In the genomic region with DNA sequence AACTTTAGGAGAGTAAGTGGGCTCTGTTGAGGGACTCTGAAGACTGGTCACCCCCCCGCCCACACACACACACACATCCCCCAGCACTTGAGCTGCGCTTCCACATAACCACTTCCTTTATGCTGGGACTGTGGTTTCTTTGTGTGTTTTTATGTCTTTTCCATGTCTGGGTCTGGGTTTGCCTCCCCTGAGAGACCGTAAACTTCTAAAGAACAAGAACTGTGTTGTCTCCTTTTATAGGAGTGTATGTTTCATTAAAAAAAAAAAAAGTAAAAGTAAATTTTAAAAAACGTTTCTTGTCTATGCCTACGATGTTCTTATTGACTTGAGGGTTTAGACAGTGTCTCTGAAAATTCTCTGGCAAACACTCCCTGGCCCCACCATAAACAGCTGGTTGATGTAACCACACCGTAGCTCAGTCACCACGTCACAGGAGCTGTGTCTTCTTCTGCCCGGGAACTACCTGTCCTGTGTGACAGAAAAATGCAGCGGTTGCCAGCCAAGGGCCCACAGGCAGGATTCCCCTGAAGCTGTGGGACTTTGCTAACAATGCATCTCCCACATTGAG, we compare ENCODE assay signal across 8 cellular contexts.
A peak's percentile ranks its signal among the peaks of the same experiment; 100 is the strongest.
DNase-seq lines count a peak whose midpoint lies in the region; ATAC-seq and TF ChIP-seq lines count a peak whose summit lies in the region.

No MANE protein-coding gene starts in this region.

- no peak overlapping the region for H3K27ac ChIP-seq in H9 (ENCODE audit: insufficient read length, low read depth, low read length)
- H3K27ac ChIP-seq in OCI-LY7 (ENCODE audit: low read depth, low read length, poor library complexity, severe bottlenecking) = no peak overlapping the region
- peak overlapping the region; percentile 74 to 81 (median 75) for H3K27ac ChIP-seq in esophagus muscularis mucosa (replicated peaks in 1 of 4)
- H3K27ac ChIP-seq in uterus = peak overlapping the region; percentile 5 to 7

- H3T11ph ChIP-seq in H9 (ENCODE audit: low read length) = no peak overlapping the region

- no peak overlapping the region for H3K4me3 Mint-ChIP-seq in H9

- H3K9me3 ChIP-seq in H9 (ENCODE audit: control insufficient read depth, low read depth, low read length) = no peaks in the 10 kb centered on the region
- H3K9me3 ChIP-seq in OCI-LY7 (ENCODE audit: low read length) = no peaks in the 10 kb centered on the region
- H3K9me3 ChIP-seq in esophagus muscularis mucosa = no peaks in the 10 kb centered on the region
- no peaks in the 10 kb centered on the region for H3K9me3 ChIP-seq in uterus

- no peaks in the 10 kb centered on the region for H3K27me3 Mint-ChIP-seq in H9 (ENCODE audit: low read depth)

- intact Hi-C loops in OCI-LY7 (cut with micrococcal nuclease; ENCODE audit: unreplicated experiment) = no loop called here
- intact Hi-C loops in esophagus muscularis mucosa (cut with DNase I) = no loop called here
- intact Hi-C loops in uterus (cut with DNase I; ENCODE audit: low total_unique reads) = no loop called here

- no peak overlapping the region for H3K18ac ChIP-seq in H9 (ENCODE audit: insufficient read length, low read depth, low read length)

- H3K4me3 ChIP-seq in OCI-LY7 (ENCODE audit: low read depth, low read length, poor library complexity, severe bottlenecking) (no peak overlapping the region), esophagus muscularis mucosa (peak overlapping the region in 1 of 4 donors; percentile 19), uterus (no peak overlapping the region)

- H3K23ac ChIP-seq in H9 (ENCODE audit: insufficient read length, low read depth, low read length) = no peak overlapping the region

- H3K36me3 Mint-ChIP-seq in H9 (ENCODE audit: insufficient read depth in 1 of 3, low read depth in 3 of 3) = no peaks in the 10 kb centered on the region

- H3K9me3 Mint-ChIP-seq in H9 = no peaks in the 10 kb centered on the region

- H3K9me2 ChIP-seq in OCI-LY7 (ENCODE audit: insufficient read depth, low read length) = no peaks in the 10 kb centered on the region

- H3K4ac ChIP-seq in H9 (ENCODE audit: low read depth, low read length) = no peak overlapping the region

- no peak overlapping the region for H2AFZ ChIP-seq in H9 (ENCODE audit: low read length)
- no peak overlapping the region for H2AFZ ChIP-seq in OCI-LY7 (ENCODE audit: low read length)

- TF ChIP-seq CTCF in GM13977 (IDR thresholded peaks at IDR 0.05; ENCODE audit: extremely low read depth, insufficient read depth, missing control alignments) = no peak
- no peak for TF ChIP-seq CTCF in H9 (conservative IDR thresholded peaks at IDR 0.05)
- TF ChIP-seq CTCF in OCI-LY7 (conservative IDR thresholded peaks at IDR 0.05; ENCODE audit: low read length) = no peak
- no peak for TF ChIP-seq CTCF in esophagus muscularis mucosa (IDR thresholded peaks at IDR 0.05)
- no peak for TF ChIP-seq CTCF in uterus (IDR thresholded peaks at IDR 0.05)

- H3K56ac ChIP-seq in H9 (ENCODE audit: insufficient read length, low read depth, low read length) = no peak overlapping the region

- TF ChIP-seq POLR2A in esophagus muscularis mucosa (IDR thresholded peaks at IDR 0.05; ENCODE audit: low read depth) = no peak
- no peak for TF ChIP-seq POLR2A in uterus (IDR thresholded peaks at IDR 0.05)

- no peak overlapping the region for H2BK20ac ChIP-seq in H9 (ENCODE audit: low read depth, low read length, poor library complexity, severe bottlenecking)

- peaks cover 2 to 11% of the 10 kb centered on the region in 2 experiments; a peak in 2 of 4 replicates for H3K4me1 Mint-ChIP-seq in H9

- no peak for ATAC-seq in HG02970 (IDR thresholded peaks at IDR 0.05; ENCODE audit: low FRiP score, unreplicated experiment)

- peak overlapping the region in 1 of 3 experiments; percentile 73; a peak in 1 of 7 replicates for H3K27ac Mint-ChIP-seq in H9

- BruUV-seq in OCI-LY7 (replicated peaks; lab: Mats Ljungman, UMichigan) = no TSS peak

- H2BK120ac ChIP-seq in H9 (ENCODE audit: low read depth, low read length, poor library complexity, severe bottlenecking) = no peak overlapping the region

- H3K79me2 ChIP-seq in H9 (ENCODE audit: insufficient read depth, low read length) (no peaks in the 10 kb centered on the region), OCI-LY7 (ENCODE audit: insufficient read depth, low read depth, low read length) (no peaks in the 10 kb centered on the region)

- in situ Hi-C loops in GM13977 (cut with MboI; ENCODE audit: low pct_unique_long_range_greater_than_20kb, low sequenced_read_pairs, unreplicated experiment) = no loop called here

- peak; percentile 31 for DNase-seq in GM13977 (ENCODE audit: low spot score)
- no peak for DNase-seq in H9
- no peak for DNase-seq in OCI-LY7 (ENCODE audit: low spot score)
- no peak for DNase-seq in esophagus muscularis mucosa (ENCODE audit: extremely low spot score)
- no peak for DNase-seq in uterus
- no peak for DNase-seq in anterior cingulate cortex (lab: John Stamatoyannopoulos, UW)
- DNase-seq in NAMALWA (ENCODE audit: low spot score) = no peak

- no peaks in the 10 kb centered on the region for H3K23me2 ChIP-seq in H9 (ENCODE audit: insufficient read length, low read depth, low read length, poor library complexity, severe bottlenecking)

- H4K5ac ChIP-seq in H9 (ENCODE audit: insufficient read length, low read depth, low read length) = no peak overlapping the region

- WGBS in H9 (ENCODE audit: extremely low coverage, insufficient read length, low lambda C conversion rate) = no CpG with 5 or more reads among the region's 9 CpGs
- 38% methylated on average over 9 of the region's 9 CpGs for WGBS in esophagus muscularis mucosa

- H4K20me1 ChIP-seq in H9 (ENCODE audit: control insufficient read depth, insufficient read depth, insufficient read length) = no peaks in the 10 kb centered on the region
- H4K20me1 ChIP-seq in OCI-LY7 (ENCODE audit: insufficient read depth, low read length) = no peaks in the 10 kb centered on the region

- H3K4me2 ChIP-seq in H9 (ENCODE audit: insufficient read depth, insufficient read length, low read length) (no peak overlapping the region), OCI-LY7 (ENCODE audit: low read length) (peak overlapping the region; percentile 25; the same call in 1 of the 2 replicates)

- TF ChIP-seq EP300 in esophagus muscularis mucosa (IDR thresholded peaks at IDR 0.05) = peak; percentile 66

- no peaks in the 10 kb centered on the region for H3K36me3 ChIP-seq in OCI-LY7 (ENCODE audit: insufficient read depth, low read length)
- H3K36me3 ChIP-seq in esophagus muscularis mucosa = no peaks in the 10 kb centered on the region
- H3K36me3 ChIP-seq in uterus = no peaks in the 10 kb centered on the region

- no peaks in the 10 kb centered on the region for H3K79me1 ChIP-seq in H9 (ENCODE audit: insufficient read depth, low read depth, low read length, poor library complexity, severe bottlenecking)

- H4K8ac ChIP-seq in H9 (replicated peaks; ENCODE audit: insufficient read length, low read depth, low read length) = no peak overlapping the region

- no peak overlapping the region for H3K9ac ChIP-seq in H9 (ENCODE audit: extremely low read depth, insufficient read length, low read length)

- 0 out of 2 replicates have a peak overlapping the region, but pooled peaks have one; percentile 16 for H3K14ac ChIP-seq in H9 (ENCODE audit: insufficient read depth, low read length)

- H3K4me1 ChIP-seq in H9 (ENCODE audit: insufficient read depth, low read length) = no peaks in the 10 kb centered on the region; the same call in 1 of the 2 replicates
- no peaks in the 10 kb centered on the region for H3K4me1 ChIP-seq in OCI-LY7 (ENCODE audit: insufficient read depth, low read length, poor library complexity, severe bottlenecking)
- H3K4me1 ChIP-seq in esophagus muscularis mucosa = peaks cover 4 to 65% (median 59%) of the 10 kb centered on the region in 4 donors
- no peaks in the 10 kb centered on the region for H3K4me1 ChIP-seq in uterus

- CTCF ChIA-PET in OCI-LY7 (lab: Charles Lee; ENCODE audit: unreplicated experiment) = interaction anchor here (0.6 kb wide), 1 partner anchor 8 kb away, joined by 4 read pairs; no protein-coding TSS in a partner anchor

- H2AK5ac ChIP-seq in H9 (ENCODE audit: insufficient read length, low read length) = no peak overlapping the region

- H2BK12ac ChIP-seq in H9 (ENCODE audit: insufficient read length, low read depth, low read length) = no peak overlapping the region

- H3K27me3 ChIP-seq in H9 (ENCODE audit: insufficient read depth, low read length) = no peaks in the 10 kb centered on the region
- no peaks in the 10 kb centered on the region for H3K27me3 ChIP-seq in esophagus muscularis mucosa
- H3K27me3 ChIP-seq in uterus = no peaks in the 10 kb centered on the region

- H2BK15ac ChIP-seq in H9 (ENCODE audit: low read depth, low read length) = no peak overlapping the region

- POLR2A ChIA-PET in OCI-LY7 (lab: Charles Lee) = no interaction called here

- no peak overlapping the region for H4K91ac ChIP-seq in H9 (ENCODE audit: insufficient read length, low read depth, low read length)

- no peak overlapping the region for H2BK5ac ChIP-seq in H9 (ENCODE audit: insufficient read length, low read length)

Comparison
In these comparisons a context has a peak if more than half of its experiments do, and no peak if none do; other contexts are left out.
1. H3K27ac ChIP-seq: peak in esophagus muscularis mucosa (4 of 4) and uterus (2 of 2); none in H9 (single experiment) and OCI-LY7 (single experiment).